13 cellular contexts compared by ENCODE assay signal in genomic region chr6:42331019-42331418, GRCh38.
"Had no signal": no experiment of that assay in that cellular context is flagged by ENCODE, and none has a peak within 500 bp of the region (broad histone marks: within the 10 kb centered on the region; RNA-seq: fewer than 3 reads in every experiment).

No MANE protein-coding gene starts in this region.

- H3K27ac ChIP-seq: dorsolateral prefrontal cortex, upper lobe of right lung had no signal

- H3K27ac Mint-ChIP-seq: activated CD4-positive, alpha-beta T cell treated with anti-CD3 and anti-CD28 coated beads, Interleukin-2, amount 10 ng/mL, durations not matched to agents 7 days and 5 days; activated naive CD4-positive, alpha-beta T cell treated with anti-CD3 and anti-CD28 coated beads, Interleukin-2, amount 50 U/mL, for 24 hours; stimulated activated naive CD8-positive, alpha-beta T cell treated with anti-CD3 and anti-CD28 coated beads, Interleukin-15, Interleukin-2, amounts not matched to agents 100 ng/mL and 50 ng/mL, for 24 hours; WTC11 had no signal

- H3K36me3 Mint-ChIP-seq: WTC11 had no signal

- H3K9me3 Mint-ChIP-seq: activated CD4-positive, alpha-beta T cell treated with anti-CD3 and anti-CD28 coated beads, Interleukin-2, amount 10 ng/mL, durations not matched to agents 7 days and 5 days; activated naive CD4-positive, alpha-beta T cell treated with anti-CD3 and anti-CD28 coated beads, Interleukin-2, amount 50 U/mL, for 24 hours; naive thymus-derived CD4-positive, alpha-beta T cell; stimulated activated naive CD8-positive, alpha-beta T cell treated with anti-CD3 and anti-CD28 coated beads, Interleukin-15, Interleukin-2, amounts not matched to agents 100 ng/mL and 50 ng/mL, for 24 hours; WTC11 had no signal

- H3K36me3 ChIP-seq: upper lobe of right lung had no signal

- DNase-seq: activated CD4-positive, alpha-beta T cell treated with anti-CD3 and anti-CD28 coated beads, Interleukin-2, amount 10 ng/mL, durations not matched to agents 7 days and 5 days; activated effector memory CD4-positive, alpha-beta T cell treated with Interleukin-2 at 50 U/mL for 16 hours; amniotic stem cell; dorsolateral prefrontal cortex; left cardiac atrium; naive thymus-derived CD4-positive, alpha-beta T cell; stimulated activated CD4-positive, alpha-beta T cell treated with anti-CD3 and anti-CD28 coated beads, Interleukin-2, amount 100 ng/mL, for 48 hours; upper lobe of right lung had no signal

- H3K4me1 ChIP-seq: upper lobe of right lung had no signal

- H3K27me3 Mint-ChIP-seq: activated CD4-positive, alpha-beta T cell treated with anti-CD3 and anti-CD28 coated beads, Interleukin-2, amount 10 ng/mL, durations not matched to agents 7 days and 5 days; activated naive CD4-positive, alpha-beta T cell treated with anti-CD3 and anti-CD28 coated beads, Interleukin-2, amount 50 U/mL, for 24 hours; naive thymus-derived CD4-positive, alpha-beta T cell; stimulated activated naive CD8-positive, alpha-beta T cell treated with anti-CD3 and anti-CD28 coated beads, Interleukin-15, Interleukin-2, amounts not matched to agents 100 ng/mL and 50 ng/mL, for 24 hours had no signal

- ATAC-seq: esophagus mucosa; left cardiac atrium; naive thymus-derived CD4-positive, alpha-beta T cell; upper lobe of right lung; WTC11 had no signal

- H3K4me3 ChIP-seq: dorsolateral prefrontal cortex, lung, upper lobe of right lung had no signal

- H3K9me3 ChIP-seq: upper lobe of right lung had no signal

- H3K4me3 Mint-ChIP-seq: activated CD4-positive, alpha-beta T cell treated with anti-CD3 and anti-CD28 coated beads, Interleukin-2, amount 10 ng/mL, durations not matched to agents 7 days and 5 days; activated naive CD4-positive, alpha-beta T cell treated with anti-CD3 and anti-CD28 coated beads, Interleukin-2, amount 50 U/mL, for 24 hours; stimulated activated naive CD8-positive, alpha-beta T cell treated with anti-CD3 and anti-CD28 coated beads, Interleukin-15, Interleukin-2, amounts not matched to agents 100 ng/mL and 50 ng/mL, for 24 hours; WTC11 had no signal

- H3K27me3 ChIP-seq: dorsolateral prefrontal cortex, upper lobe of right lung had no signal
